In genomic region chr6:148745926-148746325, GRCh38 we compare ENCODE assay signal across 8 cellular contexts. TPM values are rescaled to one million over a fixed set of nuclear protein-coding genes. Genes with fewer than 3 reads are reported as not detected.
DNase-seq lines count a peak whose midpoint lies in the region; ATAC-seq and TF ChIP-seq lines count a peak whose summit lies in the region.

No MANE protein-coding gene starts in this region.

- H2BK12ac ChIP-seq in trophoblast cell (ENCODE audit: low read length): no peak overlapping the region

- no peak overlapping the region for H3K18ac ChIP-seq in trophoblast cell (ENCODE audit: low read length)

- WGBS in trophoblast cell (ENCODE audit: extremely low coverage, insufficient coverage, insufficient read length): no CpG with 5 or more reads among the region's 6 CpGs

- peaks cover 2% of the 10 kb centered on the region for H3K9me3 ChIP-seq in trophoblast cell (ENCODE audit: insufficient read depth, low read depth, low read length)

- H4K8ac ChIP-seq in trophoblast cell (ENCODE audit: low read depth, low read length): peak overlapping the region; percentile 2

- no peak overlapping the region for H3K4ac ChIP-seq in trophoblast cell (ENCODE audit: low read depth, low read length)

- no peak overlapping the region for H4K91ac ChIP-seq in trophoblast cell (ENCODE audit: low read depth, low read length)

- no peak overlapping the region for H3K14ac ChIP-seq in trophoblast cell (ENCODE audit: low read length)

- no peaks in the 10 kb centered on the region for H3K79me1 ChIP-seq in trophoblast cell (ENCODE audit: low read length)

- no peaks in the 10 kb centered on the region for H3K36me3 ChIP-seq in trophoblast cell (ENCODE audit: control insufficient read depth in 1 of 2, insufficient read depth in 2 of 2, low read length in 2 of 2)

- H3K79me2 ChIP-seq in trophoblast cell (ENCODE audit: control insufficient read depth, insufficient read depth, low read length, poor library complexity): no peaks in the 10 kb centered on the region

- H3K27ac ChIP-seq in trophoblast cell (ENCODE audit: low read depth, low read length): no peak overlapping the region

- no peak overlapping the region for H2BK5ac ChIP-seq in trophoblast cell (ENCODE audit: low read depth, low read length, poor library complexity)

- TF ChIP-seq CTCF in epithelial cell of proximal tubule (conservative IDR thresholded peaks at IDR 0.05; ENCODE audit: low read depth, low read length): no peak

- H3K4me3 ChIP-seq in epithelial cell of proximal tubule (ENCODE audit: low read depth, low read length): peak overlapping the region; percentile 63
- H3K4me3 ChIP-seq in trophoblast cell (ENCODE audit: low read depth, low read length): peak overlapping the region; percentile 85

- no peak overlapping the region for H2AK5ac ChIP-seq in trophoblast cell (ENCODE audit: low read length)

- H3K9ac ChIP-seq in trophoblast cell (ENCODE audit: low read length): no peak overlapping the region

- peaks cover 4 to 13% of the 10 kb centered on the region in 2 experiments for H3K4me1 ChIP-seq in trophoblast cell (ENCODE audit: control insufficient read depth in 1 of 2, insufficient read depth in 2 of 2, low read length in 2 of 2)

- no peak overlapping the region for H3K23ac ChIP-seq in trophoblast cell (ENCODE audit: low read length)

- H3K27me3 ChIP-seq in trophoblast cell (ENCODE audit: insufficient read depth, low read length): no peaks in the 10 kb centered on the region

- peak; percentile 19 for DNase-seq in Daoy (ENCODE audit: low read depth)
- peak; percentile 55 for DNase-seq in RPMI7951 (ENCODE audit: low read depth)
- no peak for DNase-seq in epithelial cell of proximal tubule (ENCODE audit: low read depth)
- DNase-seq in trophoblast cell: peak in 1 of 2 donors; percentile 25

- H2BK120ac ChIP-seq in trophoblast cell (ENCODE audit: insufficient read depth, low read length, poor library complexity): no peak overlapping the region

- peak overlapping the region; percentile 83 for H3K4me2 ChIP-seq in trophoblast cell (ENCODE audit: low read length)

- H4K12ac ChIP-seq in trophoblast cell (ENCODE audit: low read depth, low read length): no peak overlapping the region

- ATAC-seq in HG02885 (IDR thresholded peaks at IDR 0.05; ENCODE audit: poor library complexity, unreplicated experiment): no peak
- no peak for ATAC-seq in GM18858 (IDR thresholded peaks at IDR 0.05; ENCODE audit: unreplicated experiment)
- no peak for ATAC-seq in GM18511 (IDR thresholded peaks at IDR 0.05; ENCODE audit: unreplicated experiment)
- ATAC-seq in HG03565 (IDR thresholded peaks at IDR 0.05; ENCODE audit: unreplicated experiment): no peak

- H2AFZ ChIP-seq in trophoblast cell (ENCODE audit: insufficient read depth, low read length, poor library complexity): no peak overlapping the region

RNA-seq across cellular contexts. Expression of gene UST, which starts 0.9 kb away (rescaled TPM):
- total RNA-seq in Daoy (2014; rRNA removed; shearing (Covaris generic)): 12.1 and 13.6 TPM in 2 replicates
- 5.7 and 6.8 TPM in 2 replicates for total RNA-seq in RPMI7951 (2014; rRNA removed; shearing (Covaris generic))
- 1.1 TPM in 2 replicates for total RNA-seq in epithelial cell of proximal tubule
- polyA plus RNA-seq in trophoblast cell (2013): 13.0 and 14.0 TPM in 2 replicates
